In the genomic region with DNA sequence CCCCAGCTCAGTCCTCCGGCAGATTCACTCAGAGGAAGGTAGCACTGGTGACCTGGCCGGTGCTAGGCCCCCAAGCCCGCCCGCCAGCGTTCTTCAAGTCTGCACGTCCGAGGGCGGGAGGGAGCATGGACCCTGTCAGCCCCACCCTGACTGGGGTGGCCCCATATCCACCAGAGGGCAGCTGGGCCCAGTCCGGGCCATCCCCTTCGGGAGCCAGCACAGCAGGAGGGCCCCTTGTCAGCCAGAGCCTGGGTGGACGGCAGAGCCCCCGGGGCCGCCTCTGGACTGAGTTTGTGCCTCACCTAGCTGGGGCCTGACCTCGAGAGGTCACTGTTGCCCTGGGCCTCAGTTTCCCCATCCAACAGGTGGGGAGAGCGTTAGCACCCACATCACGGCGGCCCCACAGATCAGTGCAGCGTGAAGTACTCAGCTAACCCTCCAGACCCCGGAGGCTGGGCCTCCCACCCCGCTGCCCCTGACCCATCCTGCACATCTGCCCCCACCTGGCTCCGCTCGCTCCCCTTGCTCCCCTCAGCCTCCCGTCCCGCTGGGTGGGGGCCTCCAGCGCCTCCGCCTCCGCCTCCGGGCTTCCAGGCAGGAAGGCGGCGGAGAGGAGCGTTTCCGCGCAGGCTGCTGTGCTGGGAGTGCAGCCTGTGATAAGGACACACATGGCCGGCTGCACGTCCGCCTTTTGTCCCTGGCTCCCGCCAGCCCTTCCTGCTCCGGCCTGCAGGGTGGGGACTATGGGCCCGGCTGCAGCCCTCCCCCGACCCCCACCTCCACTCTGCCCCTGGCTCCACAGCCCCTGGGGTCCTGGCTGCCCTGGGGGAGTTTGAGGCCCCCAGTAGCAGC, we compare ENCODE assay signal across 11 cellular contexts. TPM values are rescaled to one million over a fixed set of nuclear protein-coding genes. Genes with fewer than 3 reads are reported as not detected.
DNase-seq lines count a peak whose midpoint lies in the region; ATAC-seq and TF ChIP-seq lines count a peak whose summit lies in the region.
"Had no signal": no experiment of that assay in that cellular context is flagged by ENCODE, and none has a peak within 500 bp of the region (broad histone marks: within the 10 kb centered on the region; RNA-seq: fewer than 3 reads in every experiment).

No MANE protein-coding gene starts in this region.

- H3K9ac ChIP-seq in liver (ENCODE audit: low read depth in 1 of 2, low read length in 2 of 2) = no peak overlapping the region

- H3K4me1 ChIP-seq in liver (ENCODE audit: control insufficient read depth in 4 of 4, insufficient read depth in 4 of 4, low read length in 3 of 4) (peaks cover 0 to 15% (median 11%) of the 10 kb centered on the region in 4 donors), suprapubic skin (peaks cover 24% of the 10 kb centered on the region)

- peak overlapping the region; percentile 65 to 82 for H3K27ac ChIP-seq in liver (ENCODE audit: low read depth in 1 of 2, low read length in 2 of 2)
- H3K27ac ChIP-seq in suprapubic skin = peak overlapping the region; percentile 32

- no peaks in the 10 kb centered on the region for H3K27me3 ChIP-seq in liver (ENCODE audit: control insufficient read depth in 4 of 4, insufficient read depth in 4 of 4, low read length in 3 of 4)
- H3K27me3 ChIP-seq in suprapubic skin = peaks cover 12% of the 10 kb centered on the region

- DNase-seq in NCI-H146 (lab: John Stamatoyannopoulos, UW) (peak; percentile 41), dermis microvascular lymphatic vessel endothelial cell (ENCODE audit: low read depth in 2 of 2) (peak; percentile 94 to 99), suprapubic skin (ENCODE audit: low spot score in 2 of 2) (no peak), foreskin melanocyte (no peak), KG1 (lab: John Stamatoyannopoulos, UW) (no peak), natural killer cell (no peak), DMS79 (lab: John Stamatoyannopoulos, UW) (no peak)
- DNase-seq: activated effector memory CD4-positive, alpha-beta T cell treated with Interleukin-2 at 50 U/mL for 16 hours; DND-41; NCI-H774 had no signal

- H3K36me3 ChIP-seq in liver (ENCODE audit: control insufficient read depth in 4 of 4, insufficient read depth in 3 of 4, low read depth in 1 of 4, low read length in 3 of 4) (no peaks in the 10 kb centered on the region), suprapubic skin (no peaks in the 10 kb centered on the region)

- no peak for TF ChIP-seq RAD21 in liver (IDR thresholded peaks at IDR 0.05)

- no peaks in the 10 kb centered on the region for H3K9me3 Mint-ChIP-seq in natural killer cell

- intact Hi-C loops in natural killer cell (cut with micrococcal nuclease) = no loop called here

- TF ChIP-seq EP300 in suprapubic skin (IDR thresholded peaks at IDR 0.05) = no peak

- H3K27ac Mint-ChIP-seq in natural killer cell = no peak overlapping the region

- no peak for ATAC-seq in natural killer cell

- H3K27me3 Mint-ChIP-seq in natural killer cell (ENCODE audit: low read depth in 2 of 2) = peaks cover 17 to 19% of the 10 kb centered on the region in 2 donors

- H3K4me3 Mint-ChIP-seq in natural killer cell = no peak overlapping the region

- no peak for TF ChIP-seq POLR2A in suprapubic skin (IDR thresholded peaks at IDR 0.05)

- no peak for TF ChIP-seq CTCF in liver (IDR thresholded peaks at IDR 0.05; ENCODE audit: low read depth, low read length, missing input control)
- no peak for TF ChIP-seq CTCF in suprapubic skin (IDR thresholded peaks at IDR 0.05)
- TF ChIP-seq CTCF in natural killer cell (IDR thresholded peaks at IDR 0.05) = no peak

- WGBS in liver = 65% methylated on average over 40 of the region's 40 CpGs
- 37% methylated on average over 26 of the region's 40 CpGs for WGBS in suprapubic skin

- no peaks in the 10 kb centered on the region for H3K4me1 Mint-ChIP-seq in natural killer cell

- H3K4me3 ChIP-seq in liver (ENCODE audit: low read depth in 1 of 3, low read length in 3 of 3) (no peak overlapping the region), suprapubic skin (peak overlapping the region; percentile 21)

- no peaks in the 10 kb centered on the region for H3K9me3 ChIP-seq in liver (ENCODE audit: control insufficient read depth in 4 of 4, low read length in 3 of 4)
- H3K9me3 ChIP-seq in suprapubic skin = no peaks in the 10 kb centered on the region

- no peaks in the 10 kb centered on the region for H3K36me3 Mint-ChIP-seq in natural killer cell

TF ChIP-seq in liver, 16 proteins besides CTCF, POLR2A, EP300 and RAD21:
- TF ChIP-seq SP1 (IDR thresholded peaks at IDR 0.05) = peak; percentile 38
- peak in 1 of 2 donors; percentile 9 for TF ChIP-seq RXRA (IDR thresholded peaks at IDR 0.05)
- TF ChIP-seq MAX (IDR thresholded peaks at IDR 0.05) = no peak
- TF ChIP-seq NR2F2 (IDR thresholded peaks at IDR 0.05) = peak; percentile 83

RNA-seq across cellular contexts. Expression of gene EGFL7, which starts 16.6 kb away (rescaled TPM):
- total RNA-seq in dermis microvascular lymphatic vessel endothelial cell (330 and 460 TPM in 2 replicates), liver (10 to 100 TPM; 34.5 to 38.5 TPM), suprapubic skin (10 to 100 TPM; 12.2 to 49.6 (median 28.6) TPM), natural killer cell (under 1 TPM; 0.28 to 0.47 (median 0.29) TPM)
- polyA plus RNA-seq in liver = 10 to 100 TPM; 32.1 to 39.7 TPM

RNA-seq across cellular contexts. Expression of gene AGPAT2, which starts 41.1 kb away (rescaled TPM):
- total RNA-seq in dermis microvascular lymphatic vessel endothelial cell (38.3 and 47.9 TPM in 2 replicates), liver (100 to 1,000 TPM in 1 of 2 donors, 10 to 100 TPM in 1; 75.1 to 213 TPM), suprapubic skin (10 to 100 TPM; 43.5 to 73.2 (median 63.5) TPM), natural killer cell (10 to 100 TPM; 10.3 to 19.4 (median 12.0) TPM)
- polyA plus RNA-seq in liver = 100 to 1,000 TPM; 211 to 222 TPM

Comparison
In these comparisons a context has a peak if more than half of its experiments do, and no peak if none do; other contexts are left out.
1. DNase-seq: peak in NCI-H146 (single experiment) and dermis microvascular lymphatic vessel endothelial cell (2 of 2); none in suprapubic skin (0 of 2), foreskin melanocyte (single experiment), KG1 (single experiment), natural killer cell (single experiment) and DMS79 (single experiment).
2. RNA of gene EGFL7, which starts 16.6 kb away (total RNA-seq): 330 to 460 TPM in dermis microvascular lymphatic vessel endothelial cell, 12.2 to 49.6 TPM in suprapubic skin and 34.5 to 38.5 TPM in liver; 0.28 to 0.47 TPM in natural killer cell; every median in the first group is over 4 times any median in the second.